ENCODE assay signal across 17 cellular contexts in the genomic region with DNA sequence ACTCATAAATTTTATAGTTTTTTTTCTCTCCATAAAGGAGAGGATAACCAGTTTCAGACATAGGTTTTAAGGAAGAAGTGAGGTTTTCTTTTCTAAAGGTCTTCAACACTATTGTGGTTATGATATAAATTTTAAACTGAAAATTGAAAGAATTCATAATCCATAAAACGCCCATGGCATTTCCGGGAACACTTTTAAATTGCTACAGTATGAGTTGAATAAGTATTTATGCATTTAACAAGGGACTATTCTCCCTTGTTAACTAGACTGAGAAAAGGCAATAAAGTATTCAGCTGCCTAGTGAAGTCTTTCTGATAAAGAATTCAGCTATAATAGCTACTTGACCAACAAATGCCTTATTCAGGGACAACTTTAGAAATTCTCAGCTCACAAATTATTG.
DNase-seq lines count a peak whose midpoint lies in the region; ATAC-seq and TF ChIP-seq lines count a peak whose summit lies in the region.
"Had no signal": no experiment of that assay in that cellular context is flagged by ENCODE, and none has a peak within 500 bp of the region (broad histone marks: within the 10 kb centered on the region; RNA-seq: fewer than 3 reads in every experiment).

No MANE protein-coding gene starts in this region.

- no peak for DNase-seq in SK-N-SH
- peak; percentile 59 for DNase-seq in SK-MEL-5 (ENCODE audit: low read depth, low spot score)
- no peak for DNase-seq in NCI-H1092 treated with DMSO at 0.1 percent for 48 hours (lab: John Stamatoyannopoulos, UW)
- no peak for DNase-seq in BE2C
- DNase-seq: CD8-positive, alpha-beta T cell; COR-L47; DMS153; DMS79 treated with DMSO at 0.1 percent for 48 hours; HFFc6 had no signal

- no peak for TF ChIP-seq EP300 in SK-N-SH (IDR thresholded peaks at IDR 0.05; ENCODE audit: borderline replicate concordance in 1 of 2, low read depth in 1 of 2, low read length in 1 of 2)

- H3K27me3 Mint-ChIP-seq in nephron (ENCODE audit: low read depth): peaks cover 3% of the 10 kb centered on the region

- H3K4me1 Mint-ChIP-seq in nephron: peaks cover 3% of the 10 kb centered on the region
- H3K4me1 Mint-ChIP-seq: CD14-positive monocyte had no signal

- CTCF ChIA-PET in SK-N-SH (lab: Yijun Ruan, JAX): interaction anchor here (1.1 to 1.7 kb wide), 3 partner anchors 14 to 487 kb away, joined by 3 to 6 read pairs (median 3); no protein-coding TSS in a partner anchor

- H3K36me3 Mint-ChIP-seq in nephron (ENCODE audit: low read depth): no peaks in the 10 kb centered on the region
- H3K36me3 Mint-ChIP-seq: CD14-positive monocyte; CD8-positive, alpha-beta T cell had no signal

- peak overlapping the region; percentile 17 to 83 (median 53) for H3K27ac Mint-ChIP-seq in nephron
- H3K27ac Mint-ChIP-seq: CD14-positive monocyte; CD8-positive, alpha-beta T cell had no signal

- no peak overlapping the region for H3K4me3 Mint-ChIP-seq in nephron
- H3K4me3 Mint-ChIP-seq: CD14-positive monocyte; CD8-positive, alpha-beta T cell; HFFc6 had no signal

- H3K4me3 ChIP-seq in SK-N-SH (ENCODE audit: low read depth in 2 of 2, low read length in 1 of 2): no peak overlapping the region
- H3K4me3 ChIP-seq in BE2C (ENCODE audit: low read depth, low read length): no peak overlapping the region
- H3K4me3 ChIP-seq: HAP-1 had no signal

- H3K79me2 ChIP-seq in SK-N-SH (ENCODE audit: insufficient read depth): peaks cover 51% of the 10 kb centered on the region

- peaks cover 33% of the 10 kb centered on the region for H3F3A ChIP-seq in SK-N-SH (replicated peaks; ENCODE audit: insufficient read depth)

- 74% methylated on average over 2 of the region's 2 CpGs for WGBS in SK-N-SH (ENCODE audit: low lambda C conversion rate)

- no peaks in the 10 kb centered on the region for H3K9me2 ChIP-seq in SK-N-SH

- in situ Hi-C loops in SK-MEL-5 (cut with HindIII; ENCODE audit: low pct_unique_long_range_greater_than_20kb, low sequenced_read_pairs): no loop called here

- ATAC-seq in SK-N-SH treated with all-trans-retinoic acid at 6 μM for 48 hours: no peak
- no peak for ATAC-seq in GM18511 (IDR thresholded peaks at IDR 0.05; ENCODE audit: unreplicated experiment)
- ATAC-seq: CD8-positive, alpha-beta T cell; HepG2 had no signal

- no peaks in the 10 kb centered on the region for H3K9me3 ChIP-seq in SK-N-SH
- H3K9me3 ChIP-seq in BE2C: no peaks in the 10 kb centered on the region
- H3K9me3 ChIP-seq: HAP-1 had no signal

- H3K27ac ChIP-seq in SK-N-SH (ENCODE audit: low read depth in 2 of 2, low read length in 1 of 2): peak overlapping the region; percentile 55 to 72; a peak in 3 of 4 replicates
- H3K27ac ChIP-seq: 22Rv1, KMS-11 had no signal

- H3K4me1 ChIP-seq in SK-N-SH (ENCODE audit: control insufficient read depth in 1 of 2, insufficient read depth in 2 of 2, low read depth in 1 of 2, low read length in 1 of 2) (peaks cover 3 to 11% of the 10 kb centered on the region in 2 experiments; a peak in 2 of 4 replicates), BE2C (peaks cover 2% of the 10 kb centered on the region)
- H3K4me1 ChIP-seq: HAP-1 had no signal

- TF ChIP-seq RAD21 in SK-N-SH (IDR thresholded peaks at IDR 0.05; ENCODE audit: low read length): no peak

- no peaks in the 10 kb centered on the region for H4K20me1 ChIP-seq in SK-N-SH (ENCODE audit: insufficient read depth)

- no peaks in the 10 kb centered on the region for H3K27me3 ChIP-seq in SK-N-SH (ENCODE audit: insufficient read depth)
- H3K27me3 ChIP-seq in BE2C: no peaks in the 10 kb centered on the region

- no peaks in the 10 kb centered on the region for H3K9me3 Mint-ChIP-seq in nephron
- H3K9me3 Mint-ChIP-seq: CD8-positive, alpha-beta T cell; HFFc6 had no signal

- no peak overlapping the region for H2AFZ ChIP-seq in SK-N-SH (ENCODE audit: low read depth)

- peaks cover 25 to 30% of the 10 kb centered on the region in 2 experiments for H3K36me3 ChIP-seq in SK-N-SH (replicated peaks in 1 of 2; ENCODE audit: control insufficient read depth in 1 of 2, insufficient read depth in 2 of 2, low read length in 1 of 2)
- no peaks in the 10 kb centered on the region for H3K36me3 ChIP-seq in BE2C
- H3K36me3 ChIP-seq: HAP-1 had no signal

- no peak overlapping the region for H3K4me2 ChIP-seq in SK-N-SH
- H3K4me2 ChIP-seq: KMS-11 had no signal

- POLR2A ChIA-PET in SK-N-SH (lab: Yijun Ruan, JAX): no interaction called here

- peak overlapping the region; percentile 23; the same call in 1 of the 2 replicates for H3K9ac ChIP-seq in SK-N-SH
- H3K9ac ChIP-seq: KMS-11 had no signal

- TF ChIP-seq CTCF in SK-N-SH (IDR thresholded peaks at IDR 0.05) (no peak), nephron (IDR thresholded peaks at IDR 0.05; ENCODE audit: unreplicated experiment in 3 of 3) (no peak), BE2C (IDR thresholded peaks at IDR 0.05; ENCODE audit: low read depth, low read length) (no peak)

TF ChIP-seq in SK-N-SH, 30 proteins besides CTCF, POLR2A, EP300 and RAD21 (continues in another document):
- no peak for TF ChIP-seq ELF1 (IDR thresholded peaks at IDR 0.05)
- no peak for TF ChIP-seq PBX3 (IDR thresholded peaks at IDR 0.05)
- TF ChIP-seq, protein P1, sequence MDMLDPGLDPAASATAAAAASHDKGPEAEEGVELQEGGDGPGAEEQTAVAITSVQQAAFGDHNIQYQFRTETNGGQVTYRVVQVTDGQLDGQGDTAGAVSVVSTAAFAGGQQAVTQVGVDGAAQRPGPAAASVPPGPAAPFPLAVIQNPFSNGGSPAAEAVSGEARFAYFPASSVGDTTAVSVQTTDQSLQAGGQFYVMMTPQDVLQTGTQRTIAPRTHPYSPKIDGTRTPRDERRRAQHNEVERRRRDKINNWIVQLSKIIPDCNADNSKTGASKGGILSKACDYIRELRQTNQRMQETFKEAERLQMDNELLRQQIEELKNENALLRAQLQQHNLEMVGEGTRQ (IDR thresholded peaks at IDR 0.05; ENCODE audit: borderline replicate concordance, low read depth, low read length): no peak
- TF ChIP-seq SMC3 (IDR thresholded peaks at IDR 0.05; ENCODE audit: low read depth, low read length): no peak
- no peak for TF ChIP-seq GATA2 (CRISPR knock-in tag; IDR thresholded peaks at IDR 0.05)

TF ChIP-seq in SK-N-SH treated with all-trans-retinoic acid at 6 μM for 48 hours, 23 proteins besides CTCF, POLR2A, EP300 and RAD21:
- no peak for TF ChIP-seq TSHZ2 (CRISPR knock-in tag; IDR thresholded peaks at IDR 0.05)
- no peak for TF ChIP-seq ZFP30 (CRISPR knock-in tag; IDR thresholded peaks at IDR 0.05)
